In the genomic region with DNA sequence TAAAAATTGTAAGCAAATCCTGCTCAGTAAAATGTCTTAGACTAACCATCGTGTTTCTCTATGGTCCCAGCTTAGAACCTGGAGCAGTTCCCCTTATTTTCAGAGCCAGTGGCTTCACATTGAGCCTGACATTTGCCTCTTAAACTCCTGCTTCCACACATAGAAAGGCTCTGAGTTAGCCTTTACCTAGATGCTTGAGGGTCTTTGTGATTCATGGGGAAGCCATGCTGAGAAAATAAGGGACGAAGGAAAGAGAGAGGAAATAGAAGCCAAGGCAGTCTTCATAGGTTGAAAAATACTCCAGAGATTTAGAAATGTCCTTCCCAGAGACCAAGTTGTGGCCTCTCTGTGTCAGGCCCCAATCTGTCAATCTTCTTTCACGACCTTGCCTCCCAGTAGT, we compare ENCODE assay signal across 1 cellular context.
A peak's percentile ranks its signal among the peaks of the same experiment; 100 is the strongest.
TF ChIP-seq lines count a peak whose summit lies in the region.

No MANE protein-coding gene starts in this region.

TF ChIP-seq in K562, 482 proteins besides CTCF, POLR2A, EP300 and RAD21:
- TF ChIP-seq, protein P1, sequence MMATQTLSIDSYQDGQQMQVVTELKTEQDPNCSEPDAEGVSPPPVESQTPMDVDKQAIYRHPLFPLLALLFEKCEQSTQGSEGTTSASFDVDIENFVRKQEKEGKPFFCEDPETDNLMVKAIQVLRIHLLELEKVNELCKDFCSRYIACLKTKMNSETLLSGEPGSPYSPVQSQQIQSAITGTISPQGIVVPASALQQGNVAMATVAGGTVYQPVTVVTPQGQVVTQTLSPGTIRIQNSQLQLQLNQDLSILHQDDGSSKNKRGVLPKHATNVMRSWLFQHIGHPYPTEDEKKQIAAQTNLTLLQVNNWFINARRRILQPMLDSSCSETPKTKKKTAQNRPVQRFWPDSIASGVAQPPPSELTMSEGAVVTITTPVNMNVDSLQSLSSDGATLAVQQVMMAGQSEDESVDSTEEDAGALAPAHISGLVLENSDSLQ (IDR thresholded peaks at IDR 0.05) = peak; percentile 35; the same call in 1 of the 2 replicates
- TF ChIP-seq MTA1 (IDR thresholded peaks at IDR 0.05; ENCODE audit: borderline replicate concordance) = no peak
